Comparison of ENCODE assay signal across 11 cellular contexts in genomic region chr17:45241315-45242011, GRCh38. TPM values are rescaled to one million over a fixed set of nuclear protein-coding genes. Genes with fewer than 3 reads are reported as not detected.
DNase-seq lines count a peak whose midpoint lies in the region; ATAC-seq and TF ChIP-seq lines count a peak whose summit lies in the region.
"Had no signal": no experiment of that assay in that cellular context is flagged by ENCODE, and none has a peak within 500 bp of the region (broad histone marks: within the 10 kb centered on the region; RNA-seq: fewer than 3 reads in every experiment).

No MANE protein-coding gene starts in this region.

- TF ChIP-seq POLR2A in right lobe of liver (IDR thresholded peaks at IDR 0.05) = no peak

- H2AFZ ChIP-seq in GM23248 = no peak overlapping the region

- intact Hi-C loops in right lobe of liver (cut with DNase I) = no loop called here

- no peak overlapping the region for H3K4me3 ChIP-seq in right lobe of liver
- H3K4me3 ChIP-seq in GM23248 = no peak overlapping the region
- H3K4me3 ChIP-seq: BLaER1 had no signal

- H4K20me1 ChIP-seq in GM23248 (ENCODE audit: insufficient read depth) = no peaks in the 10 kb centered on the region

- H3K27me3 ChIP-seq in right lobe of liver (peaks cover 0 to 14% of the 10 kb centered on the region in 2 donors), GM23248 (replicated peaks; ENCODE audit: insufficient read depth) (no peaks in the 10 kb centered on the region)
- H3K27me3 ChIP-seq: BLaER1 had no signal

- no peaks in the 10 kb centered on the region for H3F3A ChIP-seq in GM23248 (ENCODE audit: insufficient read depth)

- H3K36me3 ChIP-seq in right lobe of liver (no peaks in the 10 kb centered on the region), GM23248 (ENCODE audit: low read depth) (no peaks in the 10 kb centered on the region)

- no peaks in the 10 kb centered on the region for H3K9me3 ChIP-seq in right lobe of liver
- no peaks in the 10 kb centered on the region for H3K9me3 ChIP-seq in GM23248 (ENCODE audit: low read depth)
- H3K9me3 ChIP-seq: BLaER1 had no signal

- no peaks in the 10 kb centered on the region for H3K9me2 ChIP-seq in GM23248 (ENCODE audit: insufficient read depth)

- H3K4me2 ChIP-seq in GM23248 (ENCODE audit: unreplicated experiment) = no peak overlapping the region
- H3K4me2 ChIP-seq: BLaER1 had no signal

- no CpG with 5 or more reads among the region's 60 CpGs for WGBS in right lobe of liver (ENCODE audit: insufficient coverage, low coverage, low lambda C conversion rate, missing lambda C conversion rate)
- 38 to 44% methylated on average over 26 to 50 of the region's 60 CpGs for WGBS in GM23248 (ENCODE audit: low coverage in 1 of 2, low lambda C conversion rate in 2 of 2, missing lambda C conversion rate in 2 of 2), 2 experiments

- TF ChIP-seq CTCF in 22Rv1 (IDR thresholded peaks at IDR 0.05) (no peak), right lobe of liver (IDR thresholded peaks at IDR 0.05) (no peak)

- no peaks in the 10 kb centered on the region for H3K79me2 ChIP-seq in GM23248 (ENCODE audit: insufficient read depth)

- no peak overlapping the region for H3K9ac ChIP-seq in GM23248

- DNase-seq in NCI-H1930 (lab: John Stamatoyannopoulos, UW) = peak; percentile 49 to 68
- DNase-seq in right lobe of liver = no peak
- DNase-seq in NCI-H187 treated with DMSO at 0.1 percent for 48 hours (lab: John Stamatoyannopoulos, UW) = no peak
- DNase-seq in GM23248 = no peak
- DNase-seq: effector CD4-positive, alpha-beta T cell had no signal

- peak overlapping the region; percentile 71 for H3K27ac ChIP-seq in 22Rv1
- peak overlapping the region; percentile 60 for H3K27ac ChIP-seq in cingulate gyrus (ENCODE audit: low read depth, low read length)
- no peak overlapping the region for H3K27ac ChIP-seq in right lobe of liver
- no peak overlapping the region for H3K27ac ChIP-seq in GM23248
- H3K27ac ChIP-seq: BLaER1 had no signal

- no peaks in the 10 kb centered on the region for H3K4me1 ChIP-seq in right lobe of liver
- peaks cover 9% of the 10 kb centered on the region for H3K4me1 ChIP-seq in GM23248 (ENCODE audit: insufficient read depth)

- in situ Hi-C loops in GM23248 (cut with MboI) = no loop called here

- ATAC-seq in right lobe of liver = peak in 3 of 4 donors; percentile 5 to 20 (median 13)
- ATAC-seq in GM21619 (IDR thresholded peaks at IDR 0.05; ENCODE audit: unreplicated experiment) = no peak
- no peak for ATAC-seq in HG02852 (IDR thresholded peaks at IDR 0.05; ENCODE audit: unreplicated experiment)
- ATAC-seq: sciatic nerve had no signal

RNA-seq across cellular contexts. Expression of gene FMNL1, which starts 19.8 kb away (rescaled TPM):
- 1 to 10 TPM; 3.7 to 10.0 (median 5.1) TPM for total RNA-seq in right lobe of liver
- 4.2 and 10.5 TPM in 2 replicates for total RNA-seq in GM23248 (2014; rRNA removed; shearing (Covaris generic))
- polyA plus RNA-seq in GM23248 (2016; fragmentation: Nextera tagmentation; extraction: Ambion mirVana) = 1.4 and 1.7 TPM in 2 replicates

RNA-seq across cellular contexts. Expression of gene SPATA32, which starts 20.4 kb away (rescaled TPM):
- total RNA-seq in right lobe of liver = not detected
- total RNA-seq in GM23248 (2014; rRNA removed; shearing (Covaris generic)) = not detected in 2 replicates
- polyA plus RNA-seq in GM23248 (2016; fragmentation: Nextera tagmentation; extraction: Ambion mirVana) = not detected in 2 replicates
- total RNA-seq: sciatic nerve had no signal

Comparison
In these comparisons a context has a peak if more than half of its experiments do, and no peak if none do; other contexts are left out.
1. H3K27ac ChIP-seq: peak in 22Rv1 (single experiment) and cingulate gyrus (single experiment); none in right lobe of liver (0 of 3) and GM23248 (single experiment).
2. DNase-seq: peak in NCI-H1930 (2 of 2); none in right lobe of liver (0 of 3), NCI-H187 treated with DMSO at 0.1 percent for 48 hours (single experiment) and GM23248 (single experiment).
3. ATAC-seq: peak in right lobe of liver (3 of 4); none in GM21619 (single experiment) and HG02852 (single experiment).